Comparison of ENCODE assay signal across 8 cellular contexts in the genomic region with DNA sequence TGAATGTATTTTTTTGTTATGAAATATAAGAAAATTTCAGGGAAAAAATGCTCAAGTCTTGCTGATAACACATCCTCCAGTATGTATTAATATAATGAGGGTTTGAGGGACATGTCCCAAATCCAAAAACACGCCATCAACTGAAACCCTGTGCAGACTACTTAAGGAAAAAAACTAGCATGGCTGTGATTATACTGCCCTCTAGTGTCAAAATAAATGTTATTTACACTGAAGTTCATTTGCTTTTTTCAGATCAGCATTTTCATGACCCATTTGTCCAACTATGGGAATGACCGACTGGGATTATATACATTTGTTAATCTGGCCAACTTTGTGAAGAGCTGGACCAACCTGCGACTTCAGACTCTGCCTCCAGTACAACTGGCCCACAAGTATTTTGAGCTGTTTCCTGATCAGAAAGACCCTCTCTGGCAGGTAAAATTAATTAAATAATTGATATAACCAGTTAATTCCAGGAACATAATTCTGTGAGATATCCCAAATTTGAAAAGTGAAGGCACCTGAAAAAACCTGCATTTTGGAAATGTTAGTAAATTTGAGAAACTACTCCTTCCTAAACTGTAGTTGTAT.
DNase-seq lines count a peak whose midpoint lies in the region; ATAC-seq, FAIRE-seq and TF ChIP-seq lines count a peak whose summit lies in the region.

No MANE protein-coding gene starts in this region.

- H3K36me3 ChIP-seq in bronchial epithelial cell (ENCODE audit: control insufficient read depth, insufficient read depth, low read length), result no peaks in the 10 kb centered on the region

- DNase-seq in AG09309 (ENCODE audit: low read depth), result peak; percentile 29
- DNase-seq in NCI-H526 (lab: John Stamatoyannopoulos, UW), result peak; percentile 41 to 70
- DNase-seq in bronchial epithelial cell (ENCODE audit: low read depth), result peak; percentile 69
- peak; percentile 76 to 86 for DNase-seq in lung microvascular endothelial cell (ENCODE audit: low read depth in 2 of 2)
- DNase-seq in COLO668 (lab: John Stamatoyannopoulos, UW; ENCODE audit: unreplicated experiment), result no peak
- no peak for DNase-seq in occipital lobe (lab: John Stamatoyannopoulos, UW)

- H3K4me3 ChIP-seq in AG09309 (ENCODE audit: control insufficient read depth, low read depth, low read length) (no peak overlapping the region), bronchial epithelial cell (ENCODE audit: low read depth, low read length) (no peak overlapping the region)

- ATAC-seq in GM18498 (IDR thresholded peaks at IDR 0.05; ENCODE audit: unreplicated experiment) (peak; percentile 65), HG03342 (IDR thresholded peaks at IDR 0.05; ENCODE audit: unreplicated experiment) (peak; percentile 63)

- TF ChIP-seq CTCF in AG09309 (IDR thresholded peaks at IDR 0.05; ENCODE audit: control insufficient read depth, insufficient read depth, low read depth, low read length, missing control alignments), result peak; percentile 59
- TF ChIP-seq CTCF in bronchial epithelial cell (IDR thresholded peaks at IDR 0.05; ENCODE audit: insufficient read depth, low read length, severe bottlenecking), result peak; percentile 45

- FAIRE-seq in bronchial epithelial cell (lab: Jason Lieb, UNC), result no peak

- no peaks in the 10 kb centered on the region for H3K27me3 ChIP-seq in bronchial epithelial cell (ENCODE audit: control insufficient read depth, insufficient read depth, low read length)

Comparison
In these comparisons a context has a peak if more than half of its experiments do, and no peak if none do; other contexts are left out.
1. DNase-seq: peak in AG09309 (single experiment), NCI-H526 (2 of 2), bronchial epithelial cell (single experiment) and lung microvascular endothelial cell (2 of 2); none in COLO668 (single experiment) and occipital lobe (single experiment).